ENCODE assay signal across 8 cellular contexts in the genomic region with DNA sequence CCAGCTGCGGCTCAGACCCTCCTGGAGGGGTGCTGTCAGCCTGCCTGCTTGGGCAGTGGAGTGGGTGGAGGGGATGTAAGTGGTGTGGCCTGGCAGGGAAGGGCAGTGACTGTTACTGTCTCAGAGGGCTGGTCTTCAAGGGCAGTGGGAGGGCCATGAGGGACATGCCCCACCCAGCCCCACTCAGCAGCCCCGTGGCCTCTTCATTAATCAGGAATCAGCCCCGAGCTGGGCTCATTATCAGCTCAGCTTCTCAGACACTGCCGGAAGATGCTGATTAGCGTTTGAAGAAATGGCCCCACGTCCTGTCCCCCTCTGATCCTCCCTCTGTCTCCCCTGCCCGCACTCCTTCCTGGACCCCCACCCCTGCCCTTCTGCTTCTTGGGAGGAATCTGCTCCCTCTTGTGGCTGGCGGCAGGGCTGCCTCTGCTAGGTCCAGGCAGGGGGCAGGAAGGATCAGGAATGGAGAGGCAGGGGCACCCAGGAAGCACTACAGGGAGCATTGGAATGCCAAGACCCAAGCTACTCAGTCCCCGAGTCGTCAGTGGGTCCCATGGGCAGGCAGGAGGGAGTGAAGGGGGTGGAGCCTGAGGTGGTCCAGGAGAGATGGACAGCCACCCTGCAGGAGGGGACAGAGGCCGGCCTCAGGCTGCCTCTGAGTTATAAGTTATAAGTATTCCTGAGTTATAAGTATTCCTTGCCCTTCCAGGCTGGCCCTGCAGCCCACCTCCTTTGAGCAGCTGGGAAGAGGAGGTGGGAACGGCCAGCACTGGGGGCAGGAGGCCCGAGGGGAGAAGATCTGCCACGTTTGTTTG. TPM values are rescaled to one million over a fixed set of nuclear protein-coding genes. Genes with fewer than 3 reads are reported as not detected.
DNase-seq lines count a peak whose midpoint lies in the region; ATAC-seq and TF ChIP-seq lines count a peak whose summit lies in the region.

No MANE protein-coding gene starts in this region.

- ATAC-seq in body of pancreas, result peak; percentile 39
- ATAC-seq in left lobe of liver, result peak; percentile 40
- no peak for ATAC-seq in GM21360 (IDR thresholded peaks at IDR 0.05; ENCODE audit: unreplicated experiment)

- no peak overlapping the region for H3K27ac ChIP-seq in body of pancreas

- intact Hi-C loops in body of pancreas (cut with DNase I), result no loop called here

- peaks cover 9% of the 10 kb centered on the region for H3K4me1 ChIP-seq in body of pancreas

- peaks cover 0 to 17% of the 10 kb centered on the region in 2 donors for H3K27me3 ChIP-seq in body of pancreas

- no peak for TF ChIP-seq POLR2A in body of pancreas (IDR thresholded peaks at IDR 0.05)

- H3K36me3 ChIP-seq in body of pancreas (replicated peaks in 1 of 2; ENCODE audit: insufficient read depth in 1 of 2, low read depth in 2 of 2), result no peaks in the 10 kb centered on the region

- H3K4me3 ChIP-seq in body of pancreas, result no peak overlapping the region

- WGBS in body of pancreas, 2 donors, result 5 to 10% methylated on average over 13 to 14 of the region's 14 CpGs

- no peaks in the 10 kb centered on the region for H3K9me3 ChIP-seq in body of pancreas

- peak in 6 of 7 experiments; percentile 13 to 52 (median 42) for TF ChIP-seq CTCF in body of pancreas (IDR thresholded peaks at IDR 0.05)

- DNase-seq in NCI-H526 (lab: John Stamatoyannopoulos, UW) (peak; percentile 15 to 66), NCI-H526 treated with DMSO at 0.1 percent for 48 hours (lab: John Stamatoyannopoulos, UW) (no peak), NCI-H1092 treated with DMSO at 0.1 percent for 48 hours (lab: John Stamatoyannopoulos, UW) (peak; percentile 18), body of pancreas (peak in 2 of 4 donors; percentile 39 to 52), left lobe of liver (ENCODE audit: low spot score) (no peak), NCI-H2029 treated with DMSO at 0.1 percent for 48 hours (lab: John Stamatoyannopoulos, UW) (no peak), NCI-H2081 treated with DMSO at 0.1 percent for 48 hours (lab: John Stamatoyannopoulos, UW) (no peak)

RNA-seq across cellular contexts. Expression of a gene that starts 7.0 kb away (rescaled TPM):
- not detected for total RNA-seq in body of pancreas
- total RNA-seq in left lobe of liver, result 0.05 TPM

RNA-seq across cellular contexts. Expression of a gene that starts 22.3 kb away (rescaled TPM):
- 100 to 1,000 TPM; 115 to 232 TPM for total RNA-seq in body of pancreas
- 55.1 TPM for total RNA-seq in left lobe of liver

RNA-seq across cellular contexts. Expression of a gene that starts 22.6 kb away (rescaled TPM):
- total RNA-seq in body of pancreas (1 to 10 TPM; 3.3 to 5.7 TPM), left lobe of liver (2.1 TPM)

RNA-seq across cellular contexts. Expression of a gene that starts 22.6 kb away (rescaled TPM):
- total RNA-seq in body of pancreas (10 to 100 TPM; 40.5 to 57.4 TPM), left lobe of liver (43.4 TPM)

RNA-seq across cellular contexts. Expression of a gene that starts 50.1 kb away (rescaled TPM):
- total RNA-seq in body of pancreas (100 to 1,000 TPM; 119 to 185 TPM), left lobe of liver (43.6 TPM)

Comparison
In these comparisons a context has a peak if more than half of its experiments do, and no peak if none do; other contexts are left out.
1. DNase-seq: peak in NCI-H526 (2 of 2) and NCI-H1092 treated with DMSO at 0.1 percent for 48 hours (single experiment); none in NCI-H526 treated with DMSO at 0.1 percent for 48 hours (single experiment), left lobe of liver (single experiment), NCI-H2029 treated with DMSO at 0.1 percent for 48 hours (single experiment) and NCI-H2081 treated with DMSO at 0.1 percent for 48 hours (single experiment).